Comparison of ENCODE assay signal across 28 cellular contexts in genomic region chr6:119590066-119590465, GRCh38.
"Had no signal": no experiment of that assay in that cellular context is flagged by ENCODE, and none has a peak within 500 bp of the region (broad histone marks: within the 10 kb centered on the region; RNA-seq: fewer than 3 reads in every experiment).

No MANE protein-coding gene starts in this region.

- H3K4me3 ChIP-seq: adrenal gland, colonic mucosa, SJCRH30, SK-N-MC had no signal

- ATAC-seq: activated CD8-positive, alpha-beta T cell treated with anti-CD3 and anti-CD28 coated beads for 36 hours; activated naive CD4-positive, alpha-beta T cell treated with anti-CD3 and anti-CD28 coated beads, Interleukin-2, amount 50 U/mL, for 72 hours; activated T-cell treated with anti-CD3 and anti-CD28 coated beads, Interleukin-2, amount 50 U/mL, for 72 hours; activated T-helper 17 cell treated with anti-CD3 and anti-CD28 coated beads, Interleukin-2, amount 50 U/mL, for 72 hours; Panc1 had no signal

- DNase-seq: activated CD4-positive, alpha-beta T cell treated with anti-CD3 and anti-CD28 coated beads, Interleukin-2, amount 10 ng/mL, durations not matched to agents 24 days and 14 days; activated CD4-positive, alpha-beta T cell treated with anti-CD3 and anti-CD28 coated beads, Interleukin-2, amount 50 U/mL, for 4 hours; activated CD8-positive, alpha-beta T cell treated with anti-CD3 and anti-CD28 coated beads for 36 hours; activated gamma-delta T cell treated with Interleukin-2 at 50 U/mL for 16 hours; activated naive CD4-positive, alpha-beta T cell treated with anti-CD3 and anti-CD28 coated beads for 36 hours; activated T-cell treated with anti-CD3 and anti-CD28 coated beads, Interleukin-2, amount 50 U/mL, for 1 hour; activated T-cell treated with anti-CD3 and anti-CD28 coated beads, Interleukin-2, amount 50 U/mL, for 72 hours; anterior cingulate cortex; colonic mucosa; Karpas-422; NCI-H1105; NCI-H1417 treated with DMSO at 0.1 percent for 48 hours; NCI-H187 treated with DMSO at 0.1 percent for 48 hours; NCI-H2081; NCI-H2171 treated with DMSO at 0.1 percent for 48 hours; NCI-H2227 treated with DMSO at 0.1 percent for 48 hours; NCI-H446 treated with DMSO at 0.1 percent for 48 hours; NCI-H524; NCI-H69; NK-92 treated with Interleukin-12 subunit alpha and Interleukin-12 subunit beta, amount 100 ng/mL, for 24 hours; SHP77; SJCRH30; T1000 had no signal
